In the genomic region with DNA sequence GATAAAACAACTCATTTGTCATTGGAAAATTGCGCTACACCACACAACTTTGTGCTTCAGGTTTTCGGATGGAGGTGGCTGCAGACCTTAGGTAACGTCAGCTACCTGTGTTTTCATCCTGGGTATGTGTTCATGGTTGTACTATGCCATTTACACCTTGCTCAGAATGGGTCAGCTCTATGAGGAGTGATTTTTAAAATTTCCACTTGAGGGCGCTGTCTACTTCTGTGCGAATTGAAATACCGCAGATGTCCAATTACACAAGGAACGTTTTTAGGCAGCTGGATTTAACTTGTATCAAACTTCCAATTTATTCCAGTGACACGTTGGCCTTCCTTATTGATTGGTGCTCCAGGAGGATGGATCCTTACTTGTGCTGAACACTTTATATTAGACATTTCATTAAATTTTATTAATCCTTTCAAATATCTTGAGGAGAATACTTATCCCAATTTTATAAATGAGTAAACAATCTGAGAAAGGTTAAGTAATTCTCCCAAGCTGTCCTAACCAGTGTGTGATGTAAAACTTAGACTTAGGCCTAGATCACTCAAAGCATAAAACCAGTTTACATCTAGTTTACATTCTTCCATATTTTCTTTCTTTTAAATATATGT, we compare ENCODE assay signal across 7 cellular contexts. TPM values are rescaled to one million over a fixed set of nuclear protein-coding genes. Genes with fewer than 3 reads are reported as not detected.
A peak's percentile ranks its signal among the peaks of the same experiment; 100 is the strongest.
DNase-seq lines count a peak whose midpoint lies in the region; ATAC-seq and TF ChIP-seq lines count a peak whose summit lies in the region.

No MANE protein-coding gene starts in this region.

- peak; percentile 46 to 71 (median 52) for TF ChIP-seq CTCF in gastroesophageal sphincter (IDR thresholded peaks at IDR 0.05)

- TF ChIP-seq POLR2A in gastroesophageal sphincter (IDR thresholded peaks at IDR 0.05) = no peak

- H3K4me3 ChIP-seq in gastroesophageal sphincter (no peak overlapping the region), aorta (ENCODE audit: low read length in 2 of 2) (no peak overlapping the region)

- H3K4me1 ChIP-seq in gastroesophageal sphincter = no peaks in the 10 kb centered on the region
- no peaks in the 10 kb centered on the region for H3K4me1 ChIP-seq in aorta (ENCODE audit: control insufficient read depth in 1 of 2, insufficient read depth in 2 of 2, low read length in 2 of 2)

- H3K9me3 ChIP-seq in gastroesophageal sphincter = no peaks in the 10 kb centered on the region
- H3K9me3 ChIP-seq in aorta (ENCODE audit: control insufficient read depth, low read length) = no peaks in the 10 kb centered on the region

- WGBS in gastroesophageal sphincter (ENCODE audit: low coverage in 1 of 2), 2 donors = 3 to 4% methylated on average over 8 of the region's 8 CpGs
- WGBS in aorta, 2 donors = 4 to 5% methylated on average over 8 of the region's 8 CpGs

- no peak overlapping the region for H3K27ac ChIP-seq in gastroesophageal sphincter
- no peak overlapping the region for H3K27ac ChIP-seq in aorta (ENCODE audit: low read depth in 1 of 2, low read length in 2 of 2)

- H3K27me3 ChIP-seq in gastroesophageal sphincter (no peaks in the 10 kb centered on the region), aorta (ENCODE audit: control insufficient read depth in 1 of 2, insufficient read depth in 2 of 2, low read length in 1 of 2) (no peaks in the 10 kb centered on the region)

- intact Hi-C loops in aorta (cut with DNase I) = no loop called here

- H3K36me3 ChIP-seq in gastroesophageal sphincter (no peaks in the 10 kb centered on the region), aorta (ENCODE audit: control insufficient read depth in 1 of 2, insufficient read depth in 2 of 2, low read length in 1 of 2) (no peaks in the 10 kb centered on the region)

- TF ChIP-seq EP300 in gastroesophageal sphincter (IDR thresholded peaks at IDR 0.05) = no peak

- peak; percentile 83 for ATAC-seq in GM21526 (IDR thresholded peaks at IDR 0.05; ENCODE audit: low FRiP score, unreplicated experiment)
- no peak for ATAC-seq in gastroesophageal sphincter
- no peak for ATAC-seq in aorta (ENCODE audit: low FRiP score)

- peak; percentile 10 for DNase-seq in GM03348 (ENCODE audit: low spot score)
- peak; percentile 64 for DNase-seq in KBM-7
- DNase-seq in RPMI8226 = peak; percentile 73
- DNase-seq in smooth muscle cell of the brain vasculature (ENCODE audit: low read depth, low spot score) = peak; percentile 3
- no peak for DNase-seq in aorta

- in situ Hi-C loops in KBM-7 (cut with MboI; ENCODE audit: low pct_unique_long_range_greater_than_20kb, low sequenced_read_pairs) = loop anchor here (25.0 kb wide), 1 partner anchor 658 kb away; the partner anchor contains the start of gene MTAP

RNA-seq across cellular contexts. Expression of gene DMRTA1, which starts 23.4 kb away (rescaled TPM):
- total RNA-seq in gastroesophageal sphincter (1 to 10 TPM; 1.3 to 4.6 (median 3.8) TPM), aorta (under 1 TPM; 0.13 to 0.39 TPM)
- not detected for polyA plus RNA-seq in aorta

Comparison
In these comparisons a context has a peak if more than half of its experiments do, and no peak if none do; other contexts are left out.
1. DNase-seq: peak in GM03348 (single experiment), KBM-7 (single experiment), RPMI8226 (single experiment) and smooth muscle cell of the brain vasculature (single experiment); none in aorta (0 of 2).